In the genomic region with DNA sequence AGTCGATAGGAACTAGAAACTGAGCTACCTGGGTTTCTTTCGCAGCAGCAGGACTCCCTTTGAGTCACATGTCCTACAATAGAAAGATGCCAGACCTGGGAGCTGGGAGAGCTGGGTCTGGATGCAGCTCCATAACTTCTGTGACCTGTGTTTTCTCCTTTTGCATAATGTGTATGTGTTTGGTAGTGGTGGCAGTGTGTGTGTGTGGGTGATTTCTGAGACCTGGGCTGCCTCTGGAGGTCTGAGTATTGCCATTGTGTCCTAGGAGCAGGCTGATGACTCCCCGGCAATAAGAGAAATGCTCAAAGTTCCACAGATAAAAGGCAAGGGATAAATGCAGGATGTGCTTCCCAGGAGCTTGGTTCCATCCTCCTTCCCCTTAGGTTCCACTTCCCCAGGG, we compare ENCODE assay signal across 35 cellular contexts. TPM values are rescaled to one million over a fixed set of nuclear protein-coding genes. Genes with fewer than 3 reads are reported as not detected.
DNase-seq lines count a peak whose midpoint lies in the region; ATAC-seq and TF ChIP-seq lines count a peak whose summit lies in the region.
"Had no signal": no experiment of that assay in that cellular context is flagged by ENCODE, and none has a peak within 500 bp of the region (broad histone marks: within the 10 kb centered on the region; RNA-seq: fewer than 3 reads in every experiment).

No MANE protein-coding gene starts in this region.

- no peak overlapping the region for H3K4me3 ChIP-seq in CD4-positive, alpha-beta memory T cell (ENCODE audit: low read length in 2 of 2)
- H3K4me3 ChIP-seq in H7 (ENCODE audit: insufficient read depth, low read depth, low read length): no peak overlapping the region
- H3K4me3 ChIP-seq in SU-DHL-6 (ENCODE audit: insufficient read depth, low read length, poor library complexity, severe bottlenecking): no peak overlapping the region
- H3K4me3 ChIP-seq in spleen: no peak overlapping the region
- H3K4me3 ChIP-seq: Peyer's patch, thyroid gland, vagina had no signal

- POLR2A ChIA-PET in CD4-positive, alpha-beta memory T cell (lab: Charles Lee; ENCODE audit: partially characterized antibody): interaction anchor here (1.0 to 16.5 kb wide), 3 partner anchors 7 to 10 kb away, joined by 4 to 667 read pairs (median 8); a partner anchor contains a TSS

- H3K4me3 Mint-ChIP-seq in CD4-positive, alpha-beta memory T cell: peak overlapping the region in 1 of 8 donors; percentile 12
- H3K4me3 Mint-ChIP-seq: activated naive CD4-positive, alpha-beta T cell treated with anti-CD3 and anti-CD28 coated beads for 36 hours; activated T-helper 1 cell treated with anti-CD3 and anti-CD28 coated beads, Interleukin-12 subunit alpha, Interleukin-12 subunit beta, Interleukin-2, Interleukin-4 antibody, amounts not matched to agents 30 ng/mL and 10 ng/mL and 1 ng/mL, durations not matched to agents 14 hours and 24 hours and 36 hours; brain; dendritic cell treated with granulocyte-macrophage colony-stimulating factor and Interleukin-4, amounts not matched to agents 40 ng/mL and 50 ng/mL, for 4 days; endodermal cell had no signal

- H3K36me3 ChIP-seq in CD4-positive, alpha-beta memory T cell (ENCODE audit: insufficient read depth, low read length): no peaks in the 10 kb centered on the region
- no peaks in the 10 kb centered on the region for H3K36me3 ChIP-seq in H7 (replicated peaks; ENCODE audit: control insufficient read depth, insufficient read depth, low read length)
- no peaks in the 10 kb centered on the region for H3K36me3 ChIP-seq in SU-DHL-6 (ENCODE audit: low read length)
- H3K36me3 ChIP-seq in spleen: no peaks in the 10 kb centered on the region
- H3K36me3 ChIP-seq: BE2C, neutrophil, Peyer's patch, thyroid gland, vagina had no signal

- H4K20me1 ChIP-seq in SU-DHL-6 (ENCODE audit: low read depth, low read length): no peaks in the 10 kb centered on the region

- H3K9me3 Mint-ChIP-seq in CD4-positive, alpha-beta memory T cell: no peaks in the 10 kb centered on the region
- H3K9me3 Mint-ChIP-seq: activated B cell treated with CpG ODN at 0.5 μM for 24 hours; activated naive CD4-positive, alpha-beta T cell treated with anti-CD3 and anti-CD28 coated beads for 36 hours; activated T-helper 1 cell treated with anti-CD3 and anti-CD28 coated beads, Interleukin-12 subunit alpha, Interleukin-12 subunit beta, Interleukin-2, Interleukin-4 antibody, amounts not matched to agents 30 ng/mL and 10 ng/mL and 1 ng/mL, durations not matched to agents 14 hours and 24 hours and 36 hours; dendritic cell treated with granulocyte-macrophage colony-stimulating factor and Interleukin-4, amounts not matched to agents 40 ng/mL and 50 ng/mL, for 4 days; endodermal cell had no signal

- H3F3A ChIP-seq in SU-DHL-6 (ENCODE audit: insufficient read depth): peaks cover 60% of the 10 kb centered on the region

- peaks cover 0 to 8% of the 10 kb centered on the region in 2 donors for H3K36me3 Mint-ChIP-seq in CD4-positive, alpha-beta memory T cell
- H3K36me3 Mint-ChIP-seq: brain had no signal

- no peaks in the 10 kb centered on the region for H3K9me2 ChIP-seq in SU-DHL-6 (replicated peaks; ENCODE audit: insufficient read depth, low read length)

- peaks cover 18% of the 10 kb centered on the region; the same call in 1 of the 2 replicates for H3K79me2 ChIP-seq in SU-DHL-6 (ENCODE audit: insufficient read depth, low read length)

- H3K27me3 Mint-ChIP-seq in CD4-positive, alpha-beta memory T cell: no peaks in the 10 kb centered on the region
- H3K27me3 Mint-ChIP-seq: activated B cell treated with CpG ODN at 0.5 μM for 24 hours had no signal

- peak overlapping the region in 6 of 7 donors; percentile 20 to 81 (median 52) for H3K27ac Mint-ChIP-seq in CD4-positive, alpha-beta memory T cell
- H3K27ac Mint-ChIP-seq: activated naive CD4-positive, alpha-beta T cell treated with anti-CD3 and anti-CD28 coated beads for 36 hours; activated T-helper 1 cell treated with anti-CD3 and anti-CD28 coated beads, Interleukin-12 subunit alpha, Interleukin-12 subunit beta, Interleukin-2, Interleukin-4 antibody, amounts not matched to agents 30 ng/mL and 10 ng/mL and 1 ng/mL, durations not matched to agents 14 hours and 24 hours and 36 hours; dendritic cell treated with granulocyte-macrophage colony-stimulating factor and Interleukin-4, amounts not matched to agents 40 ng/mL and 50 ng/mL, for 4 days; endodermal cell; progenitor cell of endocrine pancreas had no signal

- CTCF ChIA-PET in CD4-positive, alpha-beta memory T cell (lab: Charles Lee; ENCODE audit: partially characterized antibody): interaction anchor here (0.9 to 16.6 kb wide), 3 partner anchors 10 to 93 kb away, joined by 4 to 1167 read pairs (median 87); no protein-coding TSS in a partner anchor

- H3K9ac ChIP-seq in SU-DHL-6 (ENCODE audit: low read length): peak overlapping the region; percentile 38; the same call in 1 of the 2 replicates

- H3K4me2 ChIP-seq in SU-DHL-6 (ENCODE audit: low read depth, low read length, poor library complexity, severe bottlenecking): peak overlapping the region; percentile 29

- TF ChIP-seq CTCF in SU-DHL-6 (IDR thresholded peaks at IDR 0.05; ENCODE audit: insufficient read depth, low read length, poor library complexity, severe bottlenecking): no peak
- no peak for TF ChIP-seq CTCF in spleen (IDR thresholded peaks at IDR 0.05 in 8 of 11, conservative IDR thresholded peaks at IDR 0.05 in 3 of 11)

- ATAC-seq in esophagus mucosa: no peak
- ATAC-seq: sciatic nerve had no signal

- H3K4me1 Mint-ChIP-seq in CD4-positive, alpha-beta memory T cell: peaks cover 33 to 71% (median 47%) of the 10 kb centered on the region in 4 donors
- H3K4me1 Mint-ChIP-seq: endodermal cell had no signal

- H2AFZ ChIP-seq in SU-DHL-6 (ENCODE audit: low read depth, low read length, severe bottlenecking): no peak overlapping the region

- H3K27me3 ChIP-seq in CD4-positive, alpha-beta memory T cell (ENCODE audit: insufficient read depth, low read length): no peaks in the 10 kb centered on the region
- peaks cover 92% of the 10 kb centered on the region for H3K27me3 ChIP-seq in H7 (ENCODE audit: control insufficient read depth, insufficient read depth, low read length)
- no peaks in the 10 kb centered on the region for H3K27me3 ChIP-seq in SU-DHL-6 (ENCODE audit: low read length)
- peaks cover 0 to 40% (median 6%) of the 10 kb centered on the region in 7 donors for H3K27me3 ChIP-seq in spleen (replicated peaks in 1 of 7)
- H3K27me3 ChIP-seq: BE2C, Peyer's patch, thyroid gland, vagina had no signal

- TF ChIP-seq POLR2A in spleen (IDR thresholded peaks at IDR 0.05): no peak

- DNase-seq in CD4-positive, alpha-beta memory T cell: no peak
- DNase-seq in H7 (peak; percentile 35), spleen (peak; percentile 20), HCEC 1CT (no peak), middle frontal gyrus (ENCODE audit: extremely low spot score, low spot score) (no peak)
- DNase-seq: activated B cell treated with CpG ODN at 0.5 μM for 24 hours; activated CD4-positive, alpha-beta T cell treated with anti-CD3 and anti-CD28 coated beads, Interleukin-2, amount 50 U/mL, for 4 hours; activated naive CD4-positive, alpha-beta T cell treated with anti-CD3 and anti-CD28 coated beads for 36 hours; amniotic stem cell; Calu3; DND-41; endodermal cell; KG1; NCI-H2029 treated with DMSO at 0.1 percent for 48 hours; NK-92 treated with Interleukin-12 subunit alpha and Interleukin-12 subunit beta, amount 100 ng/mL, for 24 hours; stimulated activated CD4-positive, alpha-beta T cell treated with anti-CD3 and anti-CD28 coated beads, Interleukin-12 subunit alpha, Interleukin-12 subunit beta, amount 100 ng/mL, for 4 hours; stimulated activated CD4-positive, alpha-beta T cell treated with anti-CD3 and anti-CD28 coated beads, Interleukin-2, amount 100 ng/mL, for 48 hours; thyroid gland had no signal

- WGBS in spleen, 5 donors: 72 to 98% (median 87%) methylated on average over 3 of the region's 3 CpGs

- intact Hi-C loops in CD4-positive, alpha-beta memory T cell (cut with micrococcal nuclease): no loop called here
- intact Hi-C loops in spleen (cut with DNase I; ENCODE audit: low total_unique reads): no loop called here

- no peaks in the 10 kb centered on the region for H3K9me3 ChIP-seq in CD4-positive, alpha-beta memory T cell (ENCODE audit: control insufficient read depth in 1 of 2, low read length in 2 of 2)
- H3K9me3 ChIP-seq in SU-DHL-6 (ENCODE audit: insufficient read depth, low read length): no peaks in the 10 kb centered on the region
- no peaks in the 10 kb centered on the region for H3K9me3 ChIP-seq in spleen
- H3K9me3 ChIP-seq: BE2C, neutrophil, Peyer's patch, thyroid gland, vagina had no signal

- H3K4me1 ChIP-seq in CD4-positive, alpha-beta memory T cell (ENCODE audit: insufficient read depth, low read length): peaks cover 48% of the 10 kb centered on the region
- peaks cover 6 to 62% (median 40%) of the 10 kb centered on the region in 6 donors for H3K4me1 ChIP-seq in spleen

- H3K27ac ChIP-seq in CD4-positive, alpha-beta memory T cell (ENCODE audit: low read depth, low read length): no peak overlapping the region
- peak overlapping the region; percentile 95 for H3K27ac ChIP-seq in SU-DHL-6 (ENCODE audit: low read depth, low read length)
- peak overlapping the region in 4 of 8 donors; percentile 23 to 71 (median 42) for H3K27ac ChIP-seq in spleen
- H3K27ac ChIP-seq: HL-60, neutrophil, thyroid gland, vagina had no signal

RNA-seq across cellular contexts. Expression of a gene that starts 6.4 kb away (rescaled TPM):
- 10 to 100 TPM; 11.1 to 12.4 TPM for total RNA-seq in CD4-positive, alpha-beta memory T cell
- 1 to 10 TPM; 7.6 to 8.1 TPM for polyA plus RNA-seq in CD4-positive, alpha-beta memory T cell
- total RNA-seq in H7 (2014; rRNA removed; shearing (Covaris generic)): 0.33 TPM in 1 of 2 replicates, not detected in the other
- total RNA-seq in spleen (1 to 10 TPM; 1.6 to 7.9 (median 3.5) TPM), esophagus mucosa (3.4 TPM)
- polyA plus RNA-seq in spleen: 1 to 10 TPM; 1.5 to 2.5 (median 1.5) TPM
- total RNA-seq: endodermal cell, fibroblast of villous mesenchyme, H4, mesenteric fat pad, progenitor cell of endocrine pancreas had no signal

RNA-seq across cellular contexts. Expression of a gene that starts 27.5 kb away (rescaled TPM):
- total RNA-seq in CD4-positive, alpha-beta memory T cell: under 1 TPM in 1 of 2 experiments, not detected in 1; 0.26 TPM
- not detected for polyA plus RNA-seq in CD4-positive, alpha-beta memory T cell
- total RNA-seq in H7 (2014; rRNA removed; shearing (Covaris generic)): not detected in 2 replicates
- total RNA-seq in spleen (10 to 100 TPM in 3 of 7 donors, 1 to 10 TPM in 4; 2.2 to 10.9 (median 10.0) TPM), esophagus mucosa (not detected)
- 1 to 10 TPM; 1.1 to 4.0 (median 1.1) TPM for polyA plus RNA-seq in spleen
- total RNA-seq: activated naive CD4-positive, alpha-beta T cell treated with anti-CD3 and anti-CD28 coated beads for 36 hours; activated T-helper 1 cell treated with anti-CD3 and anti-CD28 coated beads, Interleukin-12 subunit alpha, Interleukin-12 subunit beta, Interleukin-2, Interleukin-4 antibody, amounts not matched to agents 30 ng/mL and 10 ng/mL and 1 ng/mL, durations not matched to agents 14 hours and 24 hours and 36 hours; Calu3; endodermal cell; fibroblast of villous mesenchyme; Peyer's patch had no signal

RNA-seq across cellular contexts. Expression of a gene that starts 55.5 kb away (rescaled TPM):
- not detected for total RNA-seq in CD4-positive, alpha-beta memory T cell
- polyA plus RNA-seq in CD4-positive, alpha-beta memory T cell: not detected
- not detected in 2 replicates for total RNA-seq in H7 (2014; rRNA removed; shearing (Covaris generic))
- total RNA-seq in spleen: not detected
- polyA plus RNA-seq in spleen: not detected
- total RNA-seq in esophagus mucosa: not detected
- total RNA-seq: activated B cell treated with CpG ODN at 0.5 μM for 24 hours; activated naive CD4-positive, alpha-beta T cell treated with anti-CD3 and anti-CD28 coated beads for 36 hours; activated T-helper 1 cell treated with anti-CD3 and anti-CD28 coated beads, Interleukin-12 subunit alpha, Interleukin-12 subunit beta, Interleukin-2, Interleukin-4 antibody, amounts not matched to agents 30 ng/mL and 10 ng/mL and 1 ng/mL, durations not matched to agents 14 hours and 24 hours and 36 hours; Calu3; endodermal cell; fibroblast of villous mesenchyme; H4; kidney; liver; mesenteric fat pad; Peyer's patch; progenitor cell of endocrine pancreas; thyroid gland; vagina had no signal

Comparison
In these comparisons a context has a peak if more than half of its experiments do, and no peak if none do; other contexts are left out.
1. DNase-seq: peak in H7 (single experiment) and spleen (single experiment); none in CD4-positive, alpha-beta memory T cell (0 of 5), HCEC 1CT (single experiment) and middle frontal gyrus (single experiment).